Comparison of ENCODE assay signal across 25 cellular contexts in genomic region chr20:22779878-22780277, GRCh38.
"Had no signal": no experiment of that assay in that cellular context is flagged by ENCODE, and none has a peak within 500 bp of the region (broad histone marks: within the 10 kb centered on the region; RNA-seq: fewer than 3 reads in every experiment).

No MANE protein-coding gene starts in this region.

- H3K27me3 ChIP-seq: esophagus muscularis mucosa, foreskin keratinocyte, gastroesophageal sphincter, heart left ventricle, hepatocyte had no signal

- DNase-seq: dermis blood vessel endothelial cell; dorsolateral prefrontal cortex; effector CD4-positive, alpha-beta T cell; effector memory CD4-positive, alpha-beta T cell; foreskin keratinocyte; heart left ventricle; hypothalamus; immature natural killer cell; islet precursor cell; kidney; kidney glomerular epithelial cell; left colon; left ventricle myocardium inferior; lower lobe of right lung; mesendoderm; midbrain; naive thymus-derived CD4-positive, alpha-beta T cell had no signal

- H3K36me3 ChIP-seq: esophagus muscularis mucosa, gastroesophageal sphincter, heart left ventricle, left ventricle myocardium inferior, lower lobe of right lung had no signal

- H3K79me2 ChIP-seq: hepatocyte had no signal

- H3K4me2 ChIP-seq: hepatocyte had no signal

- H3K9me3 ChIP-seq: left ventricle myocardium inferior, lower lobe of right lung had no signal

- H3K27ac ChIP-seq: coronary artery, dorsolateral prefrontal cortex, esophagus muscularis mucosa, foreskin keratinocyte, gastroesophageal sphincter, heart left ventricle, hepatocyte, left ventricle myocardium inferior, lower lobe of right lung had no signal

- H3K4me1 ChIP-seq: esophagus muscularis mucosa, gastroesophageal sphincter, heart left ventricle, left ventricle myocardium inferior, lower lobe of right lung had no signal

- H2AFZ ChIP-seq: hepatocyte had no signal

- FAIRE-seq: colon, endothelial cell of umbilical vein, frontal cortex, kidney had no signal

- ATAC-seq: foreskin keratinocyte; gastroesophageal sphincter; left colon; left lobe of liver; lower lobe of right lung; naive thymus-derived CD4-positive, alpha-beta T cell had no signal

- H3K4me3 ChIP-seq: coronary artery, dorsolateral prefrontal cortex, esophagus muscularis mucosa, gastroesophageal sphincter, heart left ventricle, hepatocyte, left ventricle myocardium inferior, lower lobe of right lung had no signal
